In genomic region chrX:72131317-72132294, GRCh38 we compare ENCODE assay signal across 8 cellular contexts. TPM values are rescaled to one million over a fixed set of nuclear protein-coding genes. Genes with fewer than 3 reads are reported as not detected.
DNase-seq lines count a peak whose midpoint lies in the region; ATAC-seq and TF ChIP-seq lines count a peak whose summit lies in the region.

TSS of gene RTL5 (minus strand) at chrX:72131915.

- H3K36me3 ChIP-seq in lower lobe of right lung: no peaks in the 10 kb centered on the region

- peak; percentile 62 for DNase-seq in GM13976 (ENCODE audit: low spot score)
- peak; percentile 28 to 78 for DNase-seq in NCI-H446 (lab: John Stamatoyannopoulos, UW)
- DNase-seq in activated CD8-positive, alpha-beta memory T cell treated with anti-CD3 and anti-CD28 coated beads for 4 hours (ENCODE audit: low read depth in 2 of 2): peak; percentile 42
- peak; percentile 50 for DNase-seq in effector CD4-positive, alpha-beta T cell
- DNase-seq in lower lobe of right lung: peak; percentile 90
- peak; percentile 43 to 67 for DNase-seq in stimulated activated CD4-positive, alpha-beta T cell treated with anti-CD3 and anti-CD28 coated beads, Interleukin-4, amount 100 ng/mL, for 4 hours
- DNase-seq in GF-D8 (lab: John Stamatoyannopoulos, UW): no peak

- peak within 1 kb of the TSS; percentile 65 for H3K27ac ChIP-seq in lower lobe of right lung

- no peaks in the 10 kb centered on the region for H3K9me3 ChIP-seq in lower lobe of right lung

- in situ Hi-C loops in GM13976 (cut with MboI; ENCODE audit: low sequenced_read_pairs, unreplicated experiment): no loop called here

- peak; percentile 78 for ATAC-seq in HG03045 (IDR thresholded peaks at IDR 0.05; ENCODE audit: unreplicated experiment)
- ATAC-seq in lower lobe of right lung: peak; percentile 95 to 97

- TF ChIP-seq CTCF in GM13976 (IDR thresholded peaks at IDR 0.05; ENCODE audit: borderline replicate concordance, control extremely low read depth, extremely low read depth, insufficient read depth, missing control alignments): peak; percentile 13
- no peak for TF ChIP-seq CTCF in lower lobe of right lung (IDR thresholded peaks at IDR 0.05)

- H3K4me1 ChIP-seq in lower lobe of right lung: peaks cover 9% of the 10 kb centered on the region

- H3K4me3 ChIP-seq in lower lobe of right lung: peak within 1 kb of the TSS; percentile 57

- no peaks in the 10 kb centered on the region for H3K27me3 ChIP-seq in lower lobe of right lung (ENCODE audit: low read depth)

- intact Hi-C loops in lower lobe of right lung (cut with DNase I): no loop called here

RNA-seq across cellular contexts. Expression of gene RTL5, which starts in this region (rescaled TPM):
- total RNA-seq in lower lobe of right lung: 9.9 TPM
